Comparison of ENCODE assay signal across 9 cellular contexts in the genomic region with DNA sequence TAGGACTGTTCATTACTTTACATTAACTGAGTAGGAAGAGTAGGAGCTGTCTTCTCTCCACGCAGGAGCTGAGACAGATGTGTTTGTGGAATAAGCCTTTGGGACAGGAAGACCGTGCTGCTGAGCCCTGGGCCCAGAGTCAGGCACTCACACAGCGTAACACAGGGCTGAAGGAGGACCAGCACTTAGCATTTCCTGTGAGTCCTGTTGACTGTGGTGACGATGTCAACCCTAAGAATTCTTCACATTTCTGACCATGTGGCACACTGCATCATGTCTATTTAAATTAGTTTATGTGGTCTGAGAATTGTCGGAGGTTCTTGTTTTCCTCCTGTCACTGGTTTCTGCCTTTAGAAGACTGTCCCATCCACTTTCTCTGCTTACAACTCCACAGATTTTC.
DNase-seq lines count a peak whose midpoint lies in the region; ATAC-seq and TF ChIP-seq lines count a peak whose summit lies in the region.
"Had no signal": no experiment of that assay in that cellular context is flagged by ENCODE, and none has a peak within 500 bp of the region (broad histone marks: within the 10 kb centered on the region; RNA-seq: fewer than 3 reads in every experiment).

No MANE protein-coding gene starts in this region.

- H3K4me1 ChIP-seq in body of pancreas, result peaks cover 5% of the 10 kb centered on the region

- no peak for TF ChIP-seq CTCF in GM10266 (IDR thresholded peaks at IDR 0.05; ENCODE audit: control insufficient read depth, insufficient read depth, low read depth, missing control alignments)
- no peak for TF ChIP-seq CTCF in body of pancreas (IDR thresholded peaks at IDR 0.05)

- peak; percentile 54 for ATAC-seq in GM21423 (IDR thresholded peaks at IDR 0.05; ENCODE audit: unreplicated experiment)
- ATAC-seq in HG03575 (IDR thresholded peaks at IDR 0.05; ENCODE audit: extremely low read depth, insufficient number of reproducible peaks, low FRiP score, unreplicated experiment), result peak; percentile 45
- ATAC-seq in body of pancreas, result no peak

- intact Hi-C loops in body of pancreas (cut with DNase I), result no loop called here

- H3K9me3 ChIP-seq in body of pancreas, result no peaks in the 10 kb centered on the region

- DNase-seq in GM10266 (ENCODE audit: extremely low spot score) (peak; percentile 32), islet precursor cell (peak; percentile 84), GM19240 (ENCODE audit: insufficient read length, low spot score) (no peak), HuH-7 (ENCODE audit: low spot score) (no peak), superior temporal gyrus (ENCODE audit: extremely low spot score) (no peak), body of pancreas (no peak)
- DNase-seq: glutamatergic neuron had no signal

- TF ChIP-seq POLR2A in body of pancreas (IDR thresholded peaks at IDR 0.05), result no peak

- 72 to 74% methylated on average over 5 of the region's 5 CpGs for WGBS in body of pancreas, 2 donors

- no peak overlapping the region for H3K4me3 ChIP-seq in body of pancreas

- H3K27ac ChIP-seq in body of pancreas, result no peak overlapping the region

- no peaks in the 10 kb centered on the region for H3K36me3 ChIP-seq in body of pancreas (replicated peaks in 1 of 2; ENCODE audit: insufficient read depth in 1 of 2, low read depth in 2 of 2)

- H3K27me3 ChIP-seq in body of pancreas, result no peaks in the 10 kb centered on the region

Comparison
In these comparisons a context has a peak if more than half of its experiments do, and no peak if none do; other contexts are left out.
1. DNase-seq: peak in GM10266 (single experiment) and islet precursor cell (single experiment); none in GM19240 (single experiment), HuH-7 (single experiment), superior temporal gyrus (single experiment) and body of pancreas (0 of 4).